Comparison of ENCODE assay signal across 16 cellular contexts in the genomic region with DNA sequence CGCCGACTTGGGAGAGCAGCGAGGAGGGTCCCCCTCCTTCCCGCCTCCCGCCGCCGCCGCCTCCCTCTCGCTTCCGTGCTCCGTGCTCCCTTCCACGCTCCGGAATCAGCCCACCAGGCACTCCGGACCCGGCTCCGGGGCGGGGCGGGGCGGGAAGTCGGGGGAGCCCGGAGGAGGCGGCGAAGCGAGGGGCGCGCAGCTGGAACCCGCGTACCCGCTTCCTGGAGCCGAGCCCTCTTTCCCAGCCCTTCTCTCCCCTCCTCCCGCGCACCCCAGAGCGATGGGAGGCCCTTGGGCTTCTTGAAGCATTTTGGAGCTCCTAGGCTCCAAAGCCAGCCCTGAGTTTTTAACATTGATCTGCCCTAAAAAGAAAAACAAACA. TPM values are rescaled to one million over a fixed set of nuclear protein-coding genes. Genes with fewer than 3 reads are reported as not detected.
DNase-seq lines count a peak whose midpoint lies in the region; ATAC-seq, FAIRE-seq and TF ChIP-seq lines count a peak whose summit lies in the region.
"Had no signal": no experiment of that assay in that cellular context is flagged by ENCODE, and none has a peak within 500 bp of the region (broad histone marks: within the 10 kb centered on the region; RNA-seq: fewer than 3 reads in every experiment).

SYNDIG1L (minus strand) TSS at position 9 of the 381 bp plus-strand sequence. CDS start 16,466 bp downstream, outside the sequence.

- DNase-seq in breast epithelium (ENCODE audit: low spot score in 2 of 2) (no peak), MCF 10A (ENCODE audit: unreplicated experiment) (no peak), GM19239 (ENCODE audit: insufficient read length, low spot score) (no peak), iPS-NIHi7 (ENCODE audit: extremely low spot score) (no peak), DMS79 (lab: John Stamatoyannopoulos, UW) (no peak)
- DNase-seq in activated naive CD8-positive, alpha-beta T cell treated with anti-CD3 and anti-CD28 coated beads for 36 hours: no peak
- no peak for DNase-seq in stimulated activated naive B cell treated with anti-CD40 and anti-IgM and Interleukin-4, amounts not matched to agents 10 μg/mL and 1 μg/mL and 100 μg/mL, for 72 hours
- DNase-seq: AML-193, NCI-H345, PC-9 had no signal

- TF ChIP-seq POLR2A in breast epithelium (IDR thresholded peaks at IDR 0.05): no peak

- intact Hi-C loops in breast epithelium (cut with DNase I; ENCODE audit: low total_unique reads) (no loop called here), MCF 10A (cut with micrococcal nuclease) (no loop called here)

- no peak within 1 kb of the TSS for H3K9ac ChIP-seq in iPS-20b (ENCODE audit: low read depth, low read length)

- CTCF ChIA-PET in MCF 10A (lab: Yijun Ruan, JAX): no interaction called here

- FAIRE-seq in GM19239 (lab: Jason Lieb, UNC): no peak

- ATAC-seq in stimulated activated naive B cell treated with anti-CD40 and anti-IgM and Interleukin-4, amounts not matched to agents 10 μg/mL and 1 μg/mL and 100 μg/mL, for 72 hours (replicated peaks): no peak

- no peak within 1 kb of the TSS for H3K4me3 Mint-ChIP-seq in MCF 10A (ENCODE audit: unreplicated experiment)
- peak within 1 kb of the TSS; percentile 35 for H3K4me3 Mint-ChIP-seq in activated naive CD8-positive, alpha-beta T cell treated with anti-CD3 and anti-CD28 coated beads for 36 hours
- peak within 1 kb of the TSS; percentile 61 to 73 for H3K4me3 Mint-ChIP-seq in stimulated activated naive B cell treated with anti-CD40 and anti-IgM and Interleukin-4, amounts not matched to agents 10 μg/mL and 1 μg/mL and 100 μg/mL, for 72 hours

- peaks cover 0 to 2% of the 10 kb centered on the region in 2 donors for H3K9me3 ChIP-seq in breast epithelium
- H3K9me3 ChIP-seq in iPS-20b (ENCODE audit: insufficient read depth, low read depth, low read length): no peaks in the 10 kb centered on the region
- H3K9me3 ChIP-seq: body of pancreas had no signal

- no peak within 1 kb of the TSS for H3K27ac Mint-ChIP-seq in MCF 10A (ENCODE audit: low read depth, unreplicated experiment)
- no peak within 1 kb of the TSS for H3K27ac Mint-ChIP-seq in activated naive CD8-positive, alpha-beta T cell treated with anti-CD3 and anti-CD28 coated beads for 36 hours
- no peak within 1 kb of the TSS for H3K27ac Mint-ChIP-seq in stimulated activated naive B cell treated with anti-CD40 and anti-IgM and Interleukin-4, amounts not matched to agents 10 μg/mL and 1 μg/mL and 100 μg/mL, for 72 hours

- H3K4me1 ChIP-seq in breast epithelium: no peaks in the 10 kb centered on the region
- peaks cover 26% of the 10 kb centered on the region for H3K4me1 ChIP-seq in iPS-20b (ENCODE audit: insufficient read depth, low read length)

- POLR2A ChIA-PET in MCF 10A (lab: Yijun Ruan, JAX): no interaction called here

- H3K9me3 Mint-ChIP-seq in MCF 10A (ENCODE audit: unreplicated experiment): no peaks in the 10 kb centered on the region
- H3K9me3 Mint-ChIP-seq in activated naive CD8-positive, alpha-beta T cell treated with anti-CD3 and anti-CD28 coated beads for 36 hours: no peaks in the 10 kb centered on the region
- H3K9me3 Mint-ChIP-seq in stimulated activated naive B cell treated with anti-CD40 and anti-IgM and Interleukin-4, amounts not matched to agents 10 μg/mL and 1 μg/mL and 100 μg/mL, for 72 hours: no peaks in the 10 kb centered on the region

- no TSS peak for BruUV-seq in MCF 10A (replicated peaks; lab: Mats Ljungman, UMichigan)

- no peak for TF ChIP-seq CTCF in breast epithelium (IDR thresholded peaks at IDR 0.05)
- no peak for TF ChIP-seq CTCF in MCF 10A (IDR thresholded peaks at IDR 0.05; ENCODE audit: unreplicated experiment)

- H3K4me1 Mint-ChIP-seq in MCF 10A (ENCODE audit: insufficient read depth, unreplicated experiment): no peaks in the 10 kb centered on the region
- no peaks in the 10 kb centered on the region for H3K4me1 Mint-ChIP-seq in activated naive CD8-positive, alpha-beta T cell treated with anti-CD3 and anti-CD28 coated beads for 36 hours
- peaks cover 5 to 10% of the 10 kb centered on the region in 2 donors for H3K4me1 Mint-ChIP-seq in stimulated activated naive B cell treated with anti-CD40 and anti-IgM and Interleukin-4, amounts not matched to agents 10 μg/mL and 1 μg/mL and 100 μg/mL, for 72 hours

- H3K4me3 ChIP-seq in breast epithelium (peak within 1 kb of the TSS in 2 of 3 donors; percentile 13 to 50), iPS-20b (ENCODE audit: low read length) (peak within 1 kb of the TSS; percentile 58; the same call in 1 of the 2 replicates)
- H3K4me3 ChIP-seq: body of pancreas, PC-9 had no signal

- H3K36me3 ChIP-seq in breast epithelium (no peaks in the 10 kb centered on the region), iPS-20b (ENCODE audit: insufficient read depth, low read depth, low read length) (no peaks in the 10 kb centered on the region)
- H3K36me3 ChIP-seq: heart left ventricle had no signal

- peaks cover 0 to 21% of the 10 kb centered on the region in 2 donors for H3K27me3 ChIP-seq in breast epithelium
- peaks cover 43% of the 10 kb centered on the region for H3K27me3 ChIP-seq in iPS-20b (ENCODE audit: insufficient read depth, low read length)
- H3K27me3 ChIP-seq: body of pancreas had no signal

- H3K27ac ChIP-seq in breast epithelium (no peak within 1 kb of the TSS), iPS-20b (ENCODE audit: low read length) (no peak within 1 kb of the TSS)
- H3K27ac ChIP-seq: body of pancreas, epithelial cell of prostate, heart left ventricle, PC-9 had no signal

- no peaks in the 10 kb centered on the region for H3K36me3 Mint-ChIP-seq in MCF 10A (ENCODE audit: insufficient read depth, unreplicated experiment)
- H3K36me3 Mint-ChIP-seq in activated naive CD8-positive, alpha-beta T cell treated with anti-CD3 and anti-CD28 coated beads for 36 hours: no peaks in the 10 kb centered on the region
- H3K36me3 Mint-ChIP-seq in stimulated activated naive B cell treated with anti-CD40 and anti-IgM and Interleukin-4, amounts not matched to agents 10 μg/mL and 1 μg/mL and 100 μg/mL, for 72 hours: no peaks in the 10 kb centered on the region

- H3K27me3 Mint-ChIP-seq in MCF 10A (ENCODE audit: insufficient read depth, unreplicated experiment): peaks cover 62% of the 10 kb centered on the region
- H3K27me3 Mint-ChIP-seq in activated naive CD8-positive, alpha-beta T cell treated with anti-CD3 and anti-CD28 coated beads for 36 hours: peaks cover 54% of the 10 kb centered on the region
- peaks cover 63 to 68% of the 10 kb centered on the region in 2 donors for H3K27me3 Mint-ChIP-seq in stimulated activated naive B cell treated with anti-CD40 and anti-IgM and Interleukin-4, amounts not matched to agents 10 μg/mL and 1 μg/mL and 100 μg/mL, for 72 hours

RNA-seq across cellular contexts. Expression of gene SYNDIG1L, which starts in this region (rescaled TPM):
- total RNA-seq in breast epithelium: 1 to 10 TPM in 1 of 3 donors, under 1 TPM in 2; 0.33 to 1.0 (median 0.64) TPM
- total RNA-seq in MCF 10A (2022): not detected in 2 replicates
- not detected for total RNA-seq in activated naive CD8-positive, alpha-beta T cell treated with anti-CD3 and anti-CD28 coated beads for 36 hours
- total RNA-seq: lung microvascular endothelial cell, M059J had no signal
